ENCODE assay signal across 1 cellular context in genomic region chr2:59935005-59935404, GRCh38.
TF ChIP-seq lines count a peak whose summit lies in the region.

No MANE protein-coding gene starts in this region.

TF ChIP-seq in GM23338, 12 proteins besides CTCF, POLR2A, EP300 and RAD21 (continued from another document):
- TF ChIP-seq ZNF462 (CRISPR knock-in tag; IDR thresholded peaks at IDR 0.05) (no peak), EZH2 (IDR thresholded peaks at IDR 0.05; ENCODE audit: low read depth, unreplicated experiment) (no peak), NANOG (IDR thresholded peaks at IDR 0.05; ENCODE audit: borderline replicate concordance) (no peak)
TF ChIP-seq in GM23338: peak in this region for 0.
